17 cellular contexts compared by ENCODE assay signal in genomic region chr4:155745984-155746383, GRCh38. TPM values are rescaled to one million over a fixed set of nuclear protein-coding genes. Genes with fewer than 3 reads are reported as not detected.
DNase-seq lines count a peak whose midpoint lies in the region; TF ChIP-seq lines count a peak whose summit lies in the region.
"Had no signal": no experiment of that assay in that cellular context is flagged by ENCODE, and none has a peak within 500 bp of the region (broad histone marks: within the 10 kb centered on the region; RNA-seq: fewer than 3 reads in every experiment).

No MANE protein-coding gene starts in this region.

- DNase-seq in ELR (ENCODE audit: low read depth): peak; percentile 7
- peak; percentile 82 for DNase-seq in amniotic epithelial cell (ENCODE audit: low read depth)
- DNase-seq in foreskin fibroblast: peak; percentile 43 to 75
- DNase-seq in renal cortical epithelial cell (ENCODE audit: low read depth): peak; percentile 98
- DNase-seq in activated CD8-positive, alpha-beta memory T cell treated with anti-CD3 and anti-CD28 coated beads, Interleukin-2, amount 50 U/mL, for 48 hours: no peak
- no peak for DNase-seq in substantia nigra (lab: John Stamatoyannopoulos, UW)
- DNase-seq in NCI-H1417 treated with DMSO at 0.1 percent for 48 hours (lab: John Stamatoyannopoulos, UW): no peak
- DNase-seq: activated CD4-positive, CD25-positive, alpha-beta regulatory T cell; activated naive CD4-positive, alpha-beta T cell treated with anti-CD3 and anti-CD28 coated beads for 36 hours; DMS153; effector memory CD4-positive, alpha-beta T cell; immature natural killer cell; MM.1S; NCI-H2029; NCI-H510A had no signal

- no peak overlapping the region for H3K27ac ChIP-seq in substantia nigra (ENCODE audit: low read depth, low read length, poor library complexity, severe bottlenecking)
- H3K27ac ChIP-seq: cardiac muscle cell, neural progenitor cell had no signal

- no peak for TF ChIP-seq CTCF in foreskin fibroblast (IDR thresholded peaks at IDR 0.05; ENCODE audit: low read depth, low read length)

- H3K4me3 ChIP-seq in foreskin fibroblast (ENCODE audit: low read depth in 1 of 2, low read length in 2 of 2): no peak overlapping the region
- H3K4me3 ChIP-seq: cardiac muscle cell, neural progenitor cell had no signal

RNA-seq across cellular contexts. Expression of gene GUCY1B1, which starts 12.8 kb away (rescaled TPM):
- 8.2 and 54.1 TPM in 2 replicates for total RNA-seq in renal cortical epithelial cell

Comparison
In these comparisons a context has a peak if more than half of its experiments do, and no peak if none do; other contexts are left out.
1. DNase-seq: peak in ELR (single experiment), amniotic epithelial cell (single experiment), foreskin fibroblast (2 of 2) and renal cortical epithelial cell (single experiment); none in activated CD8-positive, alpha-beta memory T cell treated with anti-CD3 and anti-CD28 coated beads, Interleukin-2, amount 50 U/mL, for 48 hours (single experiment), substantia nigra (0 of 49) and NCI-H1417 treated with DMSO at 0.1 percent for 48 hours (single experiment).